ENCODE assay signal across 8 cellular contexts in the genomic region with DNA sequence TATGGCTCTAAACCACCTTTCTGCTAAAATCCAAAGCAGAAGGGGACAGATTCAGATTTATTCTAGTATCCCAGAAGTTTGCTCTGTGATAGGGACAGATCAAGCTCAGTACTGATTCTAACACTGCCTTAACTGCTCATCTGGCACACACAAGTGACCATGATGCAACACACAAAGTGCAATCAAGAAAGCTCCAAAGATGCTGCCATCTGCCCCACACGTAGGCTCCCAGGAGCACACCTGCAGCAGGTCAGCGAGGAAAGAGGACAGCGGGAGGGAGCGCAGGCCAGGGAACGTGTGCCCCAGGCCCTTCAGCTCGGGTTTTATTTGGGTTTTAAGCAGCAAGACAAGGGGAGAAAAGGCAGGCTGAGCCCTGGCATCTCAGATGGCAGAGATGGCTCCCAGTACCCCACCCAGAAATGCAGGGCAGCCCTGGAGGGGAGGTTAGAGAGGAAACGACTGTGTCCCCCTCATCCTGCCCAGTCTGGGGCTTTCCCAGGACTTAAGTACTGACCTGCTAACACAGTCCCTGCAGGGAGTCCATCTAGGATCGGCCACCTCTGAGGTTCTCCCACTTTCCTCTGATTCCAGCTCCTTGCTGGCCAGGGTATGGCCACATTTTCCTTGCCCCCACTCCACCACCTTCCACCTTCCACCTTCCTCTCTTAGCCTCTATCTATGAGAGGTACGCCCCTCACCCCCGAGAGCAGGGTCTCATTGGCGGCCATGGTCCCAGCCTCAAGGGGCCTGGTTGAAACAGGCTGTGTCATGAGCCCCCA. TPM values are rescaled to one million over a fixed set of nuclear protein-coding genes. Genes with fewer than 3 reads are reported as not detected.
DNase-seq lines count a peak whose midpoint lies in the region; ATAC-seq and TF ChIP-seq lines count a peak whose summit lies in the region.

No MANE protein-coding gene starts in this region.

- H3K27me3 ChIP-seq in DOHH2 (ENCODE audit: control insufficient read depth, low read length) = no peaks in the 10 kb centered on the region
- H3K27me3 ChIP-seq in neutrophil = no peaks in the 10 kb centered on the region

- H3K4me1 ChIP-seq in DOHH2 (ENCODE audit: control insufficient read depth, low read length) (peaks cover 26% of the 10 kb centered on the region), neutrophil (ENCODE audit: control insufficient read depth in 1 of 2, insufficient read depth in 1 of 2, low read depth in 1 of 2, low read length in 1 of 2) (peaks cover 29 to 33% of the 10 kb centered on the region in 2 experiments)

- H3K36me3 ChIP-seq in DOHH2 (ENCODE audit: control insufficient read depth, low read length) = peaks cover 58% of the 10 kb centered on the region
- peaks cover 40% of the 10 kb centered on the region for H3K36me3 ChIP-seq in neutrophil

- H3F3A ChIP-seq in DOHH2 (ENCODE audit: control insufficient read depth, insufficient read depth) = no peaks in the 10 kb centered on the region

- H3K4me3 ChIP-seq in DOHH2 (ENCODE audit: low read length) = peak overlapping the region; percentile 100
- peak overlapping the region; percentile 84 to 91 for H3K4me3 ChIP-seq in neutrophil (ENCODE audit: low read depth in 1 of 2, low read length in 1 of 2)

- H3K4me2 ChIP-seq in DOHH2 (ENCODE audit: low read length) = peak overlapping the region; percentile 90

- peak overlapping the region; percentile 98 for H3K4me3 Mint-ChIP-seq in endothelial cell (ENCODE audit: unreplicated experiment)

- peaks cover 25% of the 10 kb centered on the region for H4K20me1 ChIP-seq in DOHH2 (ENCODE audit: control insufficient read depth, insufficient read depth, low read depth, low read length)

- peaks cover 19% of the 10 kb centered on the region for H3K27me3 Mint-ChIP-seq in endothelial cell (ENCODE audit: unreplicated experiment)

- TF ChIP-seq CTCF in DOHH2 (IDR thresholded peaks at IDR 0.05; ENCODE audit: low read depth, low read length, poor library complexity, severe bottlenecking) = no peak
- no peak for TF ChIP-seq CTCF in endothelial cell (IDR thresholded peaks at IDR 0.05; ENCODE audit: unreplicated experiment)
- TF ChIP-seq CTCF in neutrophil (IDR thresholded peaks at IDR 0.05) = no peak

- ATAC-seq in HG02973 (IDR thresholded peaks at IDR 0.05; ENCODE audit: unreplicated experiment) = no peak

- no peaks in the 10 kb centered on the region for H3K9me3 Mint-ChIP-seq in endothelial cell (ENCODE audit: unreplicated experiment)

- DNase-seq in NCI-H69 (lab: John Stamatoyannopoulos, UW) (peak; percentile 24), endothelial cell (ENCODE audit: low spot score) (no peak), NCI-H446 treated with DMSO at 0.1 percent for 48 hours (lab: John Stamatoyannopoulos, UW) (no peak), GM19240 (ENCODE audit: insufficient read length, low spot score) (no peak), EL (no peak)

- H3K79me2 ChIP-seq in DOHH2 (ENCODE audit: control insufficient read depth, low read length) = peaks cover 75% of the 10 kb centered on the region

- H3K27ac Mint-ChIP-seq in endothelial cell (ENCODE audit: unreplicated experiment) = peak overlapping the region; percentile 88

- no peak overlapping the region; the same call in 1 of the 2 replicates for H3K27ac ChIP-seq in DOHH2 (ENCODE audit: low read depth, low read length)
- H3K27ac ChIP-seq in neutrophil = peak overlapping the region; percentile 92

- H3K9me2 ChIP-seq in DOHH2 (replicated peaks; ENCODE audit: control insufficient read depth, low read length) = no peaks in the 10 kb centered on the region

- peaks cover 26% of the 10 kb centered on the region for H3K4me1 Mint-ChIP-seq in endothelial cell (ENCODE audit: unreplicated experiment)

- no peaks in the 10 kb centered on the region for H3K9me3 ChIP-seq in DOHH2 (ENCODE audit: control insufficient read depth, insufficient read depth, low read length)
- no peaks in the 10 kb centered on the region for H3K9me3 ChIP-seq in neutrophil

- peaks cover 18% of the 10 kb centered on the region for H3K36me3 Mint-ChIP-seq in endothelial cell (ENCODE audit: low read depth, unreplicated experiment)

RNA-seq across cellular contexts. Expression of a gene that starts 1.2 kb away (rescaled TPM):
- 39.9 TPM for total RNA-seq in endothelial cell (ENCODE audit: unreplicated experiment)

RNA-seq across cellular contexts. Expression of a gene that starts 11.3 kb away (rescaled TPM):
- 2.3 TPM for total RNA-seq in endothelial cell (ENCODE audit: unreplicated experiment)
